ENCODE assay signal across 30 cellular contexts in genomic region chr14:74202113-74202512, GRCh38. TPM values are rescaled to one million over a fixed set of nuclear protein-coding genes. Genes with fewer than 3 reads are reported as not detected.
"Had no signal": no experiment of that assay in that cellular context is flagged by ENCODE, and none has a peak within 500 bp of the region (broad histone marks: within the 10 kb centered on the region; RNA-seq: fewer than 3 reads in every experiment).

No MANE protein-coding gene starts in this region.

- H3K4me1 Mint-ChIP-seq: endodermal cell; naive thymus-derived CD8-positive, alpha-beta T cell; stimulated activated memory B cell treated with anti-CD40 and anti-IgM and Interleukin-4, amounts not matched to agents 10 μg/mL and 1 μg/mL and 100 μg/mL, for 72 hours had no signal

- H3K27ac ChIP-seq: coronary artery, gastrocnemius medialis, spleen, stomach, thoracic aorta, transverse colon had no signal

- H3K4me3 ChIP-seq: coronary artery, gastrocnemius medialis, spleen, stomach, thoracic aorta, transverse colon had no signal

- H3K27me3 Mint-ChIP-seq: naive thymus-derived CD8-positive, alpha-beta T cell; stimulated activated memory B cell treated with anti-CD40 and anti-IgM and Interleukin-4, amounts not matched to agents 10 μg/mL and 1 μg/mL and 100 μg/mL, for 72 hours had no signal

- DNase-seq: effector CD4-positive, alpha-beta T cell; endodermal cell; gastrocnemius medialis; islet precursor cell; mammary epithelial cell; naive thymus-derived CD8-positive, alpha-beta T cell; spleen; stimulated activated CD4-positive, alpha-beta T cell treated with anti-CD3 and anti-CD28 coated beads, Interleukin-15, amount 100 ng/mL, for 24 hours; stimulated activated CD4-positive, alpha-beta T cell treated with anti-CD3 and anti-CD28 coated beads, Interleukin-1b, Interleukin-23, amount 100 ng/mL, for 48 hours; stimulated activated CD4-positive, alpha-beta T cell treated with anti-CD3 and anti-CD28 coated beads, Interleukin-4, amount 100 ng/mL, for 24 hours; stomach; substantia nigra; transverse colon had no signal

- ATAC-seq: gastrocnemius medialis; left lobe of liver; naive thymus-derived CD8-positive, alpha-beta T cell; sciatic nerve; stimulated activated memory B cell treated with anti-CD40 and anti-IgM and Interleukin-4, amounts not matched to agents 10 μg/mL and 1 μg/mL and 100 μg/mL, for 72 hours had no signal

- H3K27ac Mint-ChIP-seq: endodermal cell; naive thymus-derived CD8-positive, alpha-beta T cell; stimulated activated memory B cell treated with anti-CD40 and anti-IgM and Interleukin-4, amounts not matched to agents 10 μg/mL and 1 μg/mL and 100 μg/mL, for 72 hours had no signal

- H3K9me3 ChIP-seq: gastrocnemius medialis, spleen, stomach, thoracic aorta, transverse colon had no signal

- H3K36me3 ChIP-seq: gastrocnemius medialis, transverse colon had no signal

- H3K27me3 ChIP-seq: gastrocnemius medialis, spleen, stomach, transverse colon had no signal

- H3K4me3 Mint-ChIP-seq: endodermal cell; naive thymus-derived CD8-positive, alpha-beta T cell; stimulated activated memory B cell treated with anti-CD40 and anti-IgM and Interleukin-4, amounts not matched to agents 10 μg/mL and 1 μg/mL and 100 μg/mL, for 72 hours had no signal

- FAIRE-seq: endothelial cell of umbilical vein had no signal

- H3K9me3 Mint-ChIP-seq: endodermal cell; naive thymus-derived CD8-positive, alpha-beta T cell; stimulated activated memory B cell treated with anti-CD40 and anti-IgM and Interleukin-4, amounts not matched to agents 10 μg/mL and 1 μg/mL and 100 μg/mL, for 72 hours had no signal

- H3K4me1 ChIP-seq: gastrocnemius medialis, spleen, stomach, transverse colon had no signal

RNA-seq across cellular contexts. Expression of gene VSX2, which starts 37.1 kb away (rescaled TPM):
- total RNA-seq: dermis microvascular lymphatic vessel endothelial cell; endodermal cell; endothelial cell of umbilical vein; fibroblast of villous mesenchyme; gastrocnemius medialis; left lobe of liver; lower leg skin; mammary epithelial cell; mesenteric fat pad; mononuclear cell; naive thymus-derived CD8-positive, alpha-beta T cell; osteocyte; pulmonary artery endothelial cell; sciatic nerve; skeletal muscle tissue; spleen; stomach; thoracic aorta; transverse colon; ureter had no signal
- polyA plus RNA-seq: endothelial cell of umbilical vein; esophagus; mammary epithelial cell; naive thymus-derived CD8-positive, alpha-beta T cell; neural cell; spleen; stomach had no signal
